Comparison of ENCODE assay signal across 19 cellular contexts in the genomic region with DNA sequence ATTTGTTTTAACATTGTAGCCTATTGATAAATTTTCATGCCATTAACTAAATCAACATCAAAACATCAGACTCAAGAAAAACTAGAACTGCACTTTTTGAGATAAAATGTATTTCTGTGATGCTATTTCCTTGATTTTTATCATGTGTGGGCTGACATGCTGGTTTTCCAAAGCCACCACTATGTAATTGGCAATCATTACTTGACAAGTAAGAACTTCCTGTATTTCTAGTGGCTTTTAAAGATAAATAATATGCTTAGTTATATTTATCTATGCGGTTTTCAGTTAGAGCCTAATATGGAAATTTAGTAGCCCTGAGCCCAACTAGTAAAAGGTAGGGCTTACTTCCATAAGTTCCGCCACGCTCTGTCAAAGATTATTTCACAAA.
DNase-seq lines count a peak whose midpoint lies in the region; ATAC-seq, FAIRE-seq and TF ChIP-seq lines count a peak whose summit lies in the region.
"Had no signal": no experiment of that assay in that cellular context is flagged by ENCODE, and none has a peak within 500 bp of the region (broad histone marks: within the 10 kb centered on the region; RNA-seq: fewer than 3 reads in every experiment).

No MANE protein-coding gene starts in this region.

- FAIRE-seq in K562 (lab: Jason Lieb, UNC), result no peak
- FAIRE-seq: HTR-8/SVneo had no signal

- 3% methylated on average over 3 of the region's 3 CpGs for WGBS in K562 (ENCODE audit: insufficient coverage, low coverage, missing lambda C conversion rate)

- no peaks in the 10 kb centered on the region for H3K36me3 Mint-ChIP-seq in neural progenitor cell

- no peaks in the 10 kb centered on the region for H3K27me3 Mint-ChIP-seq in neural progenitor cell (ENCODE audit: insufficient read depth, low read depth)

- H3K9ac ChIP-seq in BLaER1 treated with 17β-estradiol and CSF1 and Interleukin-3, amounts not matched to agents 10 nM and 100 nM, result no peak overlapping the region
- H3K9ac ChIP-seq in K562 (ENCODE audit: insufficient read depth in 1 of 2, low read depth in 2 of 2, low read length in 2 of 2) (no peak overlapping the region), neural progenitor cell (no peak overlapping the region)

- BruUV-seq in K562 (replicated peaks; lab: Mats Ljungman, UMichigan), result no TSS peak

- H3K4me3 Mint-ChIP-seq in neural progenitor cell, result no peak overlapping the region
- H3K4me3 Mint-ChIP-seq: H9; T-helper 1 cell treated with Interleukin-12 subunit alpha and Interleukin-12 subunit beta and Interleukin-4 antibody, amounts not matched to agents 30 μg/mL and 1 μg/mL, for 36 hours had no signal

- H3F3A ChIP-seq in neural progenitor cell (ENCODE audit: low read depth), result no peaks in the 10 kb centered on the region

- no peaks in the 10 kb centered on the region for H4K20me1 ChIP-seq in BLaER1 treated with 17β-estradiol and CSF1 and Interleukin-3, amounts not matched to agents 10 nM and 100 nM
- H4K20me1 ChIP-seq in K562 (replicated peaks; ENCODE audit: control insufficient read depth, insufficient read depth, low read length) (no peaks in the 10 kb centered on the region), neural progenitor cell (ENCODE audit: low read depth) (no peaks in the 10 kb centered on the region)

- CTCF ChIA-PET in K562 (lab: Yijun Ruan, JAX; ENCODE audit: low intra/inter-chr PET ratio), result no interaction called here

- H3K36me3 ChIP-seq in BLaER1 treated with 17β-estradiol and CSF1 and Interleukin-3, amounts not matched to agents 10 nM and 100 nM, result no peaks in the 10 kb centered on the region
- H3K36me3 ChIP-seq in K562 (ENCODE audit: control insufficient read depth, insufficient read depth, low read length) (no peaks in the 10 kb centered on the region), neural progenitor cell (no peaks in the 10 kb centered on the region)
- H3K36me3 ChIP-seq: MG63 had no signal

- no peaks in the 10 kb centered on the region for H3K4me1 Mint-ChIP-seq in neural progenitor cell
- H3K4me1 Mint-ChIP-seq: H9 had no signal

- H3K4me3 ChIP-seq in BLaER1 treated with 17β-estradiol and CSF1 and Interleukin-3, amounts not matched to agents 10 nM and 100 nM, result no peak overlapping the region
- no peak overlapping the region for H3K4me3 ChIP-seq in Jurkat, Clone E6-1 (ENCODE audit: low read length)
- H3K4me3 ChIP-seq in K562 (no peak overlapping the region), neural progenitor cell (no peak overlapping the region)
- H3K4me3 ChIP-seq: MG63 had no signal

- H3K9me3 Mint-ChIP-seq in neural progenitor cell, result no peaks in the 10 kb centered on the region
- H3K9me3 Mint-ChIP-seq: H9; T-helper 1 cell treated with Interleukin-12 subunit alpha and Interleukin-12 subunit beta and Interleukin-4 antibody, amounts not matched to agents 30 μg/mL and 1 μg/mL, for 36 hours had no signal

- DNase-seq in Jurkat, Clone E6-1 (ENCODE audit: low read depth, low spot score), result peak; percentile 28
- DNase-seq in NOMO-1 treated with dmso at 0.1 percent for 144 hours (lab: John Stamatoyannopoulos, UW; ENCODE audit: unreplicated experiment), result peak; percentile 53
- no peak for DNase-seq in K562 (ENCODE audit: extremely low read depth in 1 of 4, low spot score in 3 of 4)
- DNase-seq in neural progenitor cell (ENCODE audit: low spot score), result no peak
- DNase-seq in glomerular visceral epithelial cell (ENCODE audit: extremely low spot score), result no peak
- DNase-seq: COR-L47, DMS153, EL, H9, MG63, NCI-H187 treated with DMSO at 0.1 percent for 48 hours, NCI-H446, RPMI8226, SIG-M5 had no signal

- H3K27ac Mint-ChIP-seq in neural progenitor cell, result no peak overlapping the region
- H3K27ac Mint-ChIP-seq: H9; T-helper 1 cell treated with Interleukin-12 subunit alpha and Interleukin-12 subunit beta and Interleukin-4 antibody, amounts not matched to agents 30 μg/mL and 1 μg/mL, for 36 hours had no signal

- POLR2A ChIA-PET in K562 (lab: Yijun Ruan, JAX), result no interaction called here

- H3K9me3 ChIP-seq in BLaER1 treated with 17β-estradiol and CSF1 and Interleukin-3, amounts not matched to agents 10 nM and 100 nM (replicated peaks in 1 of 11), result no peaks in the 10 kb centered on the region
- H3K9me3 ChIP-seq in K562 (replicated peaks; ENCODE audit: control insufficient read depth, insufficient read depth, low read depth, low read length) (no peaks in the 10 kb centered on the region), neural progenitor cell (ENCODE audit: low read depth) (no peaks in the 10 kb centered on the region)
- H3K9me3 ChIP-seq: MG63 had no signal

- TF ChIP-seq RAD21 in K562 (CRISPR knock-in tag; conservative IDR thresholded peaks at IDR 0.05 in 1 of 2, IDR thresholded peaks at IDR 0.05 in 1 of 2), result no peak

- no peak for TF ChIP-seq CTCF in K562 (IDR thresholded peaks at IDR 0.05 in 2 of 3, conservative IDR thresholded peaks at IDR 0.05 in 1 of 3; ENCODE audit: insufficient read depth in 2 of 3, low read depth in 1 of 3, low read length in 3 of 3)
- TF ChIP-seq CTCF in neural progenitor cell (IDR thresholded peaks at IDR 0.05), result no peak

- in situ Hi-C loops in K562 (cut with MboI), result no loop called here

- peak overlapping the region; percentile 19 to 67 (median 56); a peak in 17 of 22 replicates for H3K4me2 ChIP-seq in BLaER1 treated with 17β-estradiol and CSF1 and Interleukin-3, amounts not matched to agents 10 nM and 100 nM
- H3K4me2 ChIP-seq in K562 (ENCODE audit: insufficient read depth, low read length) (no peak overlapping the region), neural progenitor cell (no peak overlapping the region)

- H3K4me1 ChIP-seq in BLaER1 treated with 17β-estradiol and CSF1 and Interleukin-3, amounts not matched to agents 10 nM and 100 nM, result peaks cover 12 to 21% (median 14%) of the 10 kb centered on the region in 10 experiments
- H3K4me1 ChIP-seq in K562 (replicated peaks in 1 of 2; ENCODE audit: control insufficient read depth in 2 of 2, insufficient read depth in 2 of 2, low read length in 2 of 2) (no peaks in the 10 kb centered on the region), neural progenitor cell (no peaks in the 10 kb centered on the region)

- ATAC-seq in K562 (no peak), HG03139 (IDR thresholded peaks at IDR 0.05; ENCODE audit: unreplicated experiment) (no peak)

- H2AFZ ChIP-seq in K562 (ENCODE audit: low read depth, low read length) (no peak overlapping the region), neural progenitor cell (replicated peaks) (no peak overlapping the region)

- no peaks in the 10 kb centered on the region for H3K79me2 ChIP-seq in K562 (ENCODE audit: control insufficient read depth, insufficient read depth, low read length)
- H3K79me2 ChIP-seq in neural progenitor cell (ENCODE audit: low read depth), result no peaks in the 10 kb centered on the region

- no peaks in the 10 kb centered on the region for H3K27me3 ChIP-seq in BLaER1 treated with 17β-estradiol and CSF1 and Interleukin-3, amounts not matched to agents 10 nM and 100 nM
- H3K27me3 ChIP-seq in K562 (ENCODE audit: control insufficient read depth in 2 of 2, insufficient read depth in 2 of 2, low read length in 2 of 2) (no peaks in the 10 kb centered on the region), neural progenitor cell (peaks cover 11% of the 10 kb centered on the region)
- H3K27me3 ChIP-seq: MG63 had no signal

- intact Hi-C loops in K562 (cut with micrococcal nuclease), result no loop called here

- H3K9me1 ChIP-seq in K562 (ENCODE audit: control insufficient read depth, insufficient read depth, low read length), result no peaks in the 10 kb centered on the region

- H3K27ac ChIP-seq in BLaER1 treated with 17β-estradiol and CSF1 and Interleukin-3, amounts not matched to agents 10 nM and 100 nM, result no peak overlapping the region
- H3K27ac ChIP-seq in K562 (ENCODE audit: extremely low read depth, low read depth, low read length), result no peak overlapping the region
- H3K27ac ChIP-seq in neural progenitor cell, result no peak overlapping the region
- H3K27ac ChIP-seq: HL-60 had no signal

- TF ChIP-seq EP300 in K562 (IDR thresholded peaks at IDR 0.05; ENCODE audit: low read length), result no peak

- TF ChIP-seq POLR2A in K562 (conservative IDR thresholded peaks at IDR 0.05), result no peak

TF ChIP-seq in K562, 482 proteins besides CTCF, POLR2A, EP300 and RAD21:
- TF ChIP-seq GABPA (tag; conservative IDR thresholded peaks at IDR 0.05; ENCODE audit: low read depth) (0 out of 2 replicates have a peak, but pooled peaks have one; percentile 18), SMC3 (conservative IDR thresholded peaks at IDR 0.05; ENCODE audit: insufficient read depth, low read depth, low read length) (no peak), IRF2 (CRISPR knock-in tag; IDR thresholded peaks at IDR 0.05) (no peak), KAT7 (CRISPR knock-in tag; IDR thresholded peaks at IDR 0.05; ENCODE audit: borderline replicate concordance) (no peak), CAMTA2 (CRISPR knock-in tag; conservative IDR thresholded peaks at IDR 0.05) (no peak), HSF4 (CRISPR knock-in tag; IDR thresholded peaks at IDR 0.05; ENCODE audit: borderline replicate concordance) (no peak), TCF7 (IDR thresholded peaks at IDR 0.05; ENCODE audit: borderline replicate concordance) (no peak)
- TF ChIP-seq, protein P1, sequence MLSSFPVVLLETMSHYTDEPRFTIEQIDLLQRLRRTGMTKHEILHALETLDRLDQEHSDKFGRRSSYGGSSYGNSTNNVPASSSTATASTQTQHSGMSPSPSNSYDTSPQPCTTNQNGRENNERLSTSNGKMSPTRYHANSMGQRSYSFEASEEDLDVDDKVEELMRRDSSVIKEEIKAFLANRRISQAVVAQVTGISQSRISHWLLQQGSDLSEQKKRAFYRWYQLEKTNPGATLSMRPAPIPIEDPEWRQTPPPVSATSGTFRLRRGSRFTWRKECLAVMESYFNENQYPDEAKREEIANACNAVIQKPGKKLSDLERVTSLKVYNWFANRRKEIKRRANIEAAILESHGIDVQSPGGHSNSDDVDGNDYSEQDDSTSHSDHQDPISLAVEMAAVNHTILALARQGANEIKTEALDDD (IDR thresholded peaks at IDR 0.05), result 0 out of 2 replicates have a peak, but pooled peaks have one; percentile 28
TF ChIP-seq in K562: peak in this region for 2.

Comparison
In these comparisons a context has a peak if more than half of its experiments do, and no peak if none do; other contexts are left out.
1. H3K4me2 ChIP-seq: peak in BLaER1 treated with 17β-estradiol and CSF1 and Interleukin-3, amounts not matched to agents 10 nM and 100 nM (11 of 11); none in K562 (single experiment) and neural progenitor cell (single experiment).
2. DNase-seq: peak in Jurkat, Clone E6-1 (single experiment) and NOMO-1 treated with dmso at 0.1 percent for 144 hours (single experiment); none in K562 (0 of 4), neural progenitor cell (single experiment) and glomerular visceral epithelial cell (single experiment).